8 cellular contexts compared by ENCODE assay signal in the genomic region with DNA sequence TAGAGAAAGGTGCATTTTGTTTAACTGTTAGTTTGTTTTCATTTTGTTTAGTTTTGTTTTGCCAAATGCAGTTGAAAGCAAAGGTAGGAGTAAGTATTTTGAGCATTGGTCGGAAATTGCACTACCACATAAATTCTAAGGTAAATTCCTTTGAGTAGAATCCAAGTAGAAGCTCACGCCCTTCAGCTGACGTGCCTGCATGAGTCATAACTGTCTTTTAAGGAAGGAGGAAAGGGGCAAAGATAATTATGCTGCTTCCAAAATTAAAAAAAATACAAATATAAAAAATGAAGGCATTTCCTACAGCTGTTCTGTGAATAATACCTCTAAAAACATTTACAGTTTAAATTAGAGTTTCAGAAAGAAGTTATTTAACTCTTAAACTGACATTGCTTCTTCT.
DNase-seq lines count a peak whose midpoint lies in the region; ATAC-seq, FAIRE-seq and TF ChIP-seq lines count a peak whose summit lies in the region.

No MANE protein-coding gene starts in this region.

- H4K20me1 ChIP-seq in GM23248 (ENCODE audit: insufficient read depth): no peaks in the 10 kb centered on the region

- DNase-seq in GM23248 (peak; percentile 84), foreskin keratinocyte (peak; percentile 51 to 80), gastrocnemius medialis (peak; percentile 43 to 54), HEK293T (ENCODE audit: extremely low spot score) (no peak), GM19239 (ENCODE audit: insufficient read length, low spot score) (no peak), SHP77 treated with DMSO at 0.1 percent for 48 hours (lab: John Stamatoyannopoulos, UW) (no peak)

- H3K9me3 ChIP-seq in GM23248 (ENCODE audit: low read depth) (no peaks in the 10 kb centered on the region), gastrocnemius medialis (no peaks in the 10 kb centered on the region)

- CTCF ChIA-PET in HEK293T (lab: Yijun Ruan, JAX): interaction anchor here (1.0 kb wide), 1 partner anchor 9 kb away, joined by 3 read pairs; no protein-coding TSS in a partner anchor

- intact Hi-C loops in gastrocnemius medialis (cut with DNase I; ENCODE audit: low total_unique reads): no loop called here

- no peaks in the 10 kb centered on the region for H3K9me2 ChIP-seq in GM23248 (ENCODE audit: insufficient read depth)

- TF ChIP-seq CTCF in foreskin keratinocyte (conservative IDR thresholded peaks at IDR 0.05): no peak
- no peak for TF ChIP-seq CTCF in gastrocnemius medialis (IDR thresholded peaks at IDR 0.05 in 4 of 5, conservative IDR thresholded peaks at IDR 0.05 in 1 of 5)

- no peak for FAIRE-seq in GM19239 (lab: Jason Lieb, UNC)

- H3K27me3 ChIP-seq in GM23248 (replicated peaks; ENCODE audit: insufficient read depth) (no peaks in the 10 kb centered on the region), foreskin keratinocyte (no peaks in the 10 kb centered on the region), gastrocnemius medialis (no peaks in the 10 kb centered on the region)

- H3K79me2 ChIP-seq in GM23248 (ENCODE audit: insufficient read depth): no peaks in the 10 kb centered on the region

- H3K4me3 ChIP-seq in GM23248: peak overlapping the region; percentile 69
- H3K4me3 ChIP-seq in gastrocnemius medialis: peak overlapping the region; percentile 41 to 74 (median 67)

- in situ Hi-C loops in GM23248 (cut with MboI) (loop anchor here (25.0 kb wide), 1 partner anchor 88 kb away; no protein-coding TSS in a partner anchor), gastrocnemius medialis (cut with MboI; ENCODE audit: low sequenced_read_pairs in 4 of 4) (loop anchor here (5.0 to 25.0 kb wide), 3 partner anchors 33 to 187 kb away; partner anchors contain the start of gene USP53 (in 1 of the 4))

- H3K4me1 ChIP-seq in GM23248 (ENCODE audit: insufficient read depth) (peaks cover 47% of the 10 kb centered on the region), foreskin keratinocyte (peaks cover 10% of the 10 kb centered on the region), gastrocnemius medialis (peaks cover 19 to 36% of the 10 kb centered on the region in 2 donors)

- ATAC-seq in SK-N-SH treated with all-trans-retinoic acid at 6 μM for 48 hours (peak; percentile 57), foreskin keratinocyte (peak; percentile 93), gastrocnemius medialis (no peak), HG02970 (IDR thresholded peaks at IDR 0.05; ENCODE audit: low FRiP score, unreplicated experiment) (no peak)

- no peak for TF ChIP-seq POLR2A in gastrocnemius medialis (IDR thresholded peaks at IDR 0.05)

- whole genome bisulfite sequencing in GM23248 (ENCODE audit: low coverage in 1 of 2, low lambda C conversion rate in 2 of 2, missing lambda C conversion rate in 2 of 2), 2 experiments: 1% methylated on average over 3 of the region's 3 CpGs

- peak overlapping the region; percentile 76 for H3K9ac ChIP-seq in GM23248

- peak overlapping the region; percentile 70 for H2AFZ ChIP-seq in GM23248

- H3K36me3 ChIP-seq in GM23248 (ENCODE audit: low read depth) (no peaks in the 10 kb centered on the region), gastrocnemius medialis (peaks cover 0 to 24% of the 10 kb centered on the region in 2 donors)

- peak overlapping the region; percentile 96 for H3K27ac ChIP-seq in GM23248
- H3K27ac ChIP-seq in foreskin keratinocyte: peak overlapping the region; percentile 95
- peak overlapping the region; percentile 94 to 98 (median 96) for H3K27ac ChIP-seq in gastrocnemius medialis

- H3F3A ChIP-seq in GM23248 (ENCODE audit: insufficient read depth): peaks cover 30% of the 10 kb centered on the region

- H3K4me2 ChIP-seq in GM23248 (ENCODE audit: unreplicated experiment): peak overlapping the region; percentile 78

- POLR2A ChIA-PET in HEK293T (lab: Yijun Ruan, JAX): no interaction called here

TF ChIP-seq in SK-N-SH treated with all-trans-retinoic acid at 6 μM for 48 hours, 23 proteins besides CTCF, POLR2A, EP300 and RAD21 (continues in another document):
- TF ChIP-seq ZNF565 (CRISPR knock-in tag; conservative IDR thresholded peaks at IDR 0.05; ENCODE audit: low read depth): no peak
- TF ChIP-seq TCF4 (CRISPR knock-in tag; IDR thresholded peaks at IDR 0.05; ENCODE audit: borderline replicate concordance): no peak
- no peak for TF ChIP-seq ZFP30 (CRISPR knock-in tag; IDR thresholded peaks at IDR 0.05)
- TF ChIP-seq, protein P1, sequence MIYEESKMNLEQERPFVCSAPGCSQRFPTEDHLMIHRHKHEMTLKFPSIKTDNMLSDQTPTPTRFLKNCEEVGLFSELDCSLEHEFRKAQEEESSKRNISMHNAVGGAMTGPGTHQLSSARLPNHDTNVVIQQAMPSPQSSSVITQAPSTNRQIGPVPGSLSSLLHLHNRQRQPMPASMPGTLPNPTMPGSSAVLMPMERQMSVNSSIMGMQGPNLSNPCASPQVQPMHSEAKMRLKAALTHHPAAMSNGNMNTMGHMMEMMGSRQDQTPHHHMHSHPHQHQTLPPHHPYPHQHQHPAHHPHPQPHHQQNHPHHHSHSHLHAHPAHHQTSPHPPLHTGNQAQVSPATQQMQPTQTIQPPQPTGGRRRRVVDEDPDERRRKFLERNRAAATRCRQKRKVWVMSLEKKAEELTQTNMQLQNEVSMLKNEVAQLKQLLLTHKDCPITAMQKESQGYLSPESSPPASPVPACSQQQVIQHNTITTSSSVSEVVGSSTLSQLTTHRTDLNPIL (CRISPR knock-in tag; IDR thresholded peaks at IDR 0.05; ENCODE audit: low read depth): no peak
- no peak for TF ChIP-seq CSDC2 (CRISPR knock-in tag; IDR thresholded peaks at IDR 0.05)
- no peak for TF ChIP-seq RARB (CRISPR knock-in tag; IDR thresholded peaks at IDR 0.05)
- no peak for TF ChIP-seq ZC3H10 (CRISPR knock-in tag; IDR thresholded peaks at IDR 0.05)
- TF ChIP-seq ZFP3 (CRISPR knock-in tag; IDR thresholded peaks at IDR 0.05): no peak
- TF ChIP-seq GLIS3 (CRISPR knock-in tag; IDR thresholded peaks at IDR 0.05): no peak
- TF ChIP-seq PATZ1 (CRISPR knock-in tag; IDR thresholded peaks at IDR 0.05; ENCODE audit: borderline replicate concordance): no peak

TF ChIP-seq in HEK293T, 16 proteins besides CTCF, POLR2A, EP300 and RAD21:
- TF ChIP-seq, protein P2, sequence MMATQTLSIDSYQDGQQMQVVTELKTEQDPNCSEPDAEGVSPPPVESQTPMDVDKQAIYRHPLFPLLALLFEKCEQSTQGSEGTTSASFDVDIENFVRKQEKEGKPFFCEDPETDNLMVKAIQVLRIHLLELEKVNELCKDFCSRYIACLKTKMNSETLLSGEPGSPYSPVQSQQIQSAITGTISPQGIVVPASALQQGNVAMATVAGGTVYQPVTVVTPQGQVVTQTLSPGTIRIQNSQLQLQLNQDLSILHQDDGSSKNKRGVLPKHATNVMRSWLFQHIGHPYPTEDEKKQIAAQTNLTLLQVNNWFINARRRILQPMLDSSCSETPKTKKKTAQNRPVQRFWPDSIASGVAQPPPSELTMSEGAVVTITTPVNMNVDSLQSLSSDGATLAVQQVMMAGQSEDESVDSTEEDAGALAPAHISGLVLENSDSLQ (IDR thresholded peaks at IDR 0.05): no peak
- TF ChIP-seq FOXM1 (IDR thresholded peaks at IDR 0.05; ENCODE audit: borderline replicate concordance) (no peak), HDGF (IDR thresholded peaks at IDR 0.05; ENCODE audit: borderline replicate concordance) (no peak), FOXA1 (IDR thresholded peaks at IDR 0.05) (no peak), FOXK2 (IDR thresholded peaks at IDR 0.05) (no peak), NFRKB (IDR thresholded peaks at IDR 0.05) (no peak), CTBP1 (IDR thresholded peaks at IDR 0.05; ENCODE audit: borderline replicate concordance) (no peak), ELF4 (IDR thresholded peaks at IDR 0.05) (no peak), L3MBTL2 (conservative IDR thresholded peaks at IDR 0.05) (no peak), ARNT (IDR thresholded peaks at IDR 0.05) (no peak), BHLHE40 (IDR thresholded peaks at IDR 0.05; ENCODE audit: borderline replicate concordance) (no peak), SP1 (IDR thresholded peaks at IDR 0.05) (no peak), ZNF384 (IDR thresholded peaks at IDR 0.05) (no peak), LEF1 (IDR thresholded peaks at IDR 0.05; ENCODE audit: borderline replicate concordance) (no peak), TARDBP (IDR thresholded peaks at IDR 0.05) (no peak)

Comparison
In these comparisons a context has a peak if more than half of its experiments do, and no peak if none do; other contexts are left out.
1. DNase-seq: peak in GM23248 (single experiment), foreskin keratinocyte (2 of 2) and gastrocnemius medialis (2 of 2); none in HEK293T (single experiment), GM19239 (single experiment) and SHP77 treated with DMSO at 0.1 percent for 48 hours (single experiment).
2. ATAC-seq: peak in SK-N-SH treated with all-trans-retinoic acid at 6 μM for 48 hours (single experiment) and foreskin keratinocyte (single experiment); none in gastrocnemius medialis (0 of 2) and HG02970 (single experiment).
3. Peak in every context shown above with its lines, with median percentiles within 50 percentile points of each other: H3K27ac ChIP-seq.